ENCODE assay signal across 9 cellular contexts in the genomic region with DNA sequence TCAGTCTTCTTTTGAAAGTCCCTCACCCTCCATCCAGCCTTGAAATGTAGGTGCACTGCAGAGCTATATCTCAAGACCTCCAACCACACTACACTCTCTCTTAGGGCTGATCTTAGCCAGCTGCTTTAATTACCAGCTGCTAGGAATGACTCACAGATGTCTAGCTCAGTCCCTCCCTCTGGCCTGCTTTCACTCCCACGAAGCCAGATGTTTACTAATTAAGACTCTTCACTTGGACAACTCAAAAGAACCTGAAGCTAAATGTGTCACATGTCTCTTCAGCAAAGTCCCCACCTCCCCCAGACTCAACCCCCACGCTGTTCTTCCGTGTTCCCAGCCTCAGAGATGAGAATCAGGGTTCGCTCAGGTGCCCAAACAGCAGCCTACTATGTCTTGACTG. TPM values are rescaled to one million over a fixed set of nuclear protein-coding genes. Genes with fewer than 3 reads are reported as not detected.
DNase-seq lines count a peak whose midpoint lies in the region; ATAC-seq and TF ChIP-seq lines count a peak whose summit lies in the region.
"Had no signal": no experiment of that assay in that cellular context is flagged by ENCODE, and none has a peak within 500 bp of the region (broad histone marks: within the 10 kb centered on the region; RNA-seq: fewer than 3 reads in every experiment).

No MANE protein-coding gene starts in this region.

- H3K4me3 Mint-ChIP-seq in nephron progenitor cell = peak overlapping the region; percentile 64

- H3K27ac Mint-ChIP-seq in nephron progenitor cell = peak overlapping the region; percentile 84

- no peak for TF ChIP-seq CTCF in choroid plexus epithelial cell (conservative IDR thresholded peaks at IDR 0.05; ENCODE audit: low read depth, low read length)
- no peak for TF ChIP-seq CTCF in nephron progenitor cell (IDR thresholded peaks at IDR 0.05)
- TF ChIP-seq CTCF in thyroid gland (IDR thresholded peaks at IDR 0.05) = no peak

- H3K9me3 Mint-ChIP-seq in nephron progenitor cell = no peaks in the 10 kb centered on the region

- H3K27me3 Mint-ChIP-seq in nephron progenitor cell (ENCODE audit: low read depth, poor library complexity) = no peaks in the 10 kb centered on the region

- H3K4me1 Mint-ChIP-seq in nephron progenitor cell = peaks cover 47% of the 10 kb centered on the region

- 74 to 84% methylated on average over 4 of the region's 4 CpGs for WGBS in thyroid gland, 2 donors

- H3K27ac ChIP-seq in effector memory CD4-positive, alpha-beta T cell (ENCODE audit: insufficient read depth, low read length, poor library complexity, severe bottlenecking) = no peak overlapping the region
- no peak overlapping the region for H3K27ac ChIP-seq in thyroid gland

- no peak for ATAC-seq in HG03565 (IDR thresholded peaks at IDR 0.05; ENCODE audit: unreplicated experiment)
- ATAC-seq: Panc1 had no signal

- intact Hi-C loops in thyroid gland (cut with DNase I) = loop anchor here (10.0 kb wide), 1 partner anchor 342 kb away; the partner anchor contains the start of gene KDM8

- H3K4me3 ChIP-seq in choroid plexus epithelial cell (ENCODE audit: low read depth, low read length) (no peak overlapping the region), thyroid gland (replicated peaks in 1 of 3) (no peak overlapping the region)
- H3K4me3 ChIP-seq in effector memory CD4-positive, alpha-beta T cell (ENCODE audit: insufficient read depth, low read depth, low read length, poor library complexity, severe bottlenecking) = no peak overlapping the region

- H3K4me1 ChIP-seq in effector memory CD4-positive, alpha-beta T cell (ENCODE audit: control insufficient read depth, insufficient read depth, low read length, poor library complexity, severe bottlenecking) = peaks cover 16% of the 10 kb centered on the region
- peaks cover 31 to 38% of the 10 kb centered on the region in 2 donors for H3K4me1 ChIP-seq in thyroid gland

- DNase-seq in Daoy (ENCODE audit: low read depth) (peak; percentile 64), LHCN-M2 (ENCODE audit: low read depth) (peak; percentile 81), choroid plexus epithelial cell (ENCODE audit: low read depth) (peak; percentile 82), nephron progenitor cell (no peak), thyroid gland (no peak), NCI-H1048 (lab: John Stamatoyannopoulos, UW) (no peak)
- no peak for DNase-seq in effector memory CD4-positive, alpha-beta T cell

- H3K36me3 Mint-ChIP-seq in nephron progenitor cell (ENCODE audit: low read depth) = peaks cover 41% of the 10 kb centered on the region

- no peaks in the 10 kb centered on the region for H3K9me3 ChIP-seq in effector memory CD4-positive, alpha-beta T cell (ENCODE audit: control insufficient read depth, low read length)
- H3K9me3 ChIP-seq in thyroid gland = no peaks in the 10 kb centered on the region

- peaks cover 29% of the 10 kb centered on the region for H3K36me3 ChIP-seq in effector memory CD4-positive, alpha-beta T cell (ENCODE audit: control insufficient read depth, insufficient read depth, low read length)
- peaks cover 30 to 31% of the 10 kb centered on the region in 2 donors for H3K36me3 ChIP-seq in thyroid gland

- no peak for TF ChIP-seq POLR2A in thyroid gland (IDR thresholded peaks at IDR 0.05)

- no peaks in the 10 kb centered on the region for H3K27me3 ChIP-seq in effector memory CD4-positive, alpha-beta T cell (replicated peaks; ENCODE audit: control insufficient read depth, insufficient read depth, low read length, poor library complexity, severe bottlenecking)
- H3K27me3 ChIP-seq in thyroid gland = no peaks in the 10 kb centered on the region

RNA-seq across cellular contexts. Expression of gene GTF3C1, which starts 2.6 kb away (rescaled TPM):
- total RNA-seq in Daoy (2014; rRNA removed; shearing (Covaris generic)) = 44.4 and 46.9 TPM in 2 replicates
- 70.9 and 77.5 TPM in 2 replicates for total RNA-seq in LHCN-M2 (2014; rRNA removed)
- 39.3 TPM for polyA plus RNA-seq in LHCN-M2 (2012)
- total RNA-seq in thyroid gland = 100 to 1,000 TPM in 3 of 4 donors, 10 to 100 TPM in 1; 58.5 to 120 (median 112) TPM

RNA-seq across cellular contexts. Expression of gene KATNIP, which starts 2.8 kb away (rescaled TPM):
- 4.3 and 6.8 TPM in 2 replicates for total RNA-seq in Daoy (2014; rRNA removed; shearing (Covaris generic))
- 8.6 and 11.7 TPM in 2 replicates for total RNA-seq in LHCN-M2 (2014; rRNA removed)
- 9.6 TPM for polyA plus RNA-seq in LHCN-M2 (2012)
- 10 to 100 TPM; 41.3 to 82.8 (median 70.9) TPM for total RNA-seq in thyroid gland

Comparison
In these comparisons a context has a peak if more than half of its experiments do, and no peak if none do; other contexts are left out.
1. DNase-seq: peak in Daoy (single experiment), LHCN-M2 (single experiment) and choroid plexus epithelial cell (single experiment); none in nephron progenitor cell (single experiment), effector memory CD4-positive, alpha-beta T cell (0 of 3), thyroid gland (0 of 2) and NCI-H1048 (single experiment).